8 cellular contexts compared by ENCODE assay signal in the genomic region with DNA sequence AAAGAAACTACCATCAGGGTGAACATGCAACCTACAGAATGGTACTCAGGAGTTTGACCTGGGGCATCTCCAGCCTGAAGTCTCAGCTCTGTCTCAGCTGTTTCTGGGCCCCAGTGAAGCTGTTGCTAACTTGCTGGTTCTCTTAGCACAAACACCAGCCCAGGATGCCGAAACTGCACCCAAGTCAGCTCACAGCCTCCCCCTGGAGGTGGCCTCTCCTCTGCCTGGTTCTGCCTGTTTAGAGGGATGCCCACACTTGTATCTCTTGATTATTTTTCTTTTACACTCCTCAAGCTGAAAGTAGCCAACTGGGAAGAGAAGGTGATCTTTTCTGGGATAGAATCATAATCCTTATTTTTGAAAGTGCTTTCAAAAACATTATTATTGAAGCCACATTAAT.
DNase-seq lines count a peak whose midpoint lies in the region; ATAC-seq, FAIRE-seq and TF ChIP-seq lines count a peak whose summit lies in the region.

No MANE protein-coding gene starts in this region.

- no peaks in the 10 kb centered on the region for H3K27me3 ChIP-seq in PC-3 (ENCODE audit: low read length)

- no peak for TF ChIP-seq POLR2A in GM12891 (IDR thresholded peaks at IDR 0.05; ENCODE audit: low read depth, low read length)

- H3K4me3 ChIP-seq in PC-3 (ENCODE audit: low read length), result no peak overlapping the region

- H2AFZ ChIP-seq in PC-3 (ENCODE audit: low read length), result no peak overlapping the region

- BruUV-seq in PC-3 (replicated peaks; lab: Mats Ljungman, UMichigan), result no TSS peak

- no peak overlapping the region for H3K4me2 ChIP-seq in PC-3 (ENCODE audit: low read length)

- H3K36me3 ChIP-seq in PC-3 (ENCODE audit: low read depth, low read length), result no peaks in the 10 kb centered on the region; the same call in 1 of the 2 replicates

- POLR2A ChIA-PET in PC-3 (lab: Charles Lee; ENCODE audit: unreplicated experiment), result no interaction called here

- CTCF ChIA-PET in PC-3 (lab: Charles Lee), result no interaction called here

- ATAC-seq in PC-3, result peak; percentile 46
- no peak for ATAC-seq in HG03342 (IDR thresholded peaks at IDR 0.05; ENCODE audit: unreplicated experiment)
- no peak for ATAC-seq in HG03442 (IDR thresholded peaks at IDR 0.05; ENCODE audit: unreplicated experiment)

- H3K27ac ChIP-seq in PC-3 (ENCODE audit: low read length), result no peak overlapping the region

- intact Hi-C loops in PC-3 (cut with micrococcal nuclease), result no loop called here

- no peaks in the 10 kb centered on the region for H3K79me2 ChIP-seq in PC-3 (ENCODE audit: low read length)

- no peaks in the 10 kb centered on the region for H4K20me1 ChIP-seq in PC-3 (ENCODE audit: low read length)

- H3K9me3 ChIP-seq in PC-3 (ENCODE audit: low read length), result no peaks in the 10 kb centered on the region

- H3K4me1 ChIP-seq in PC-3 (ENCODE audit: insufficient read depth, low read length), result no peaks in the 10 kb centered on the region

- DNase-seq in GM12891 (ENCODE audit: insufficient read length, low spot score), result peak; percentile 2
- DNase-seq in PC-3, result peak; percentile 36
- peak; percentile 59 for DNase-seq in dermis blood vessel endothelial cell
- peak; percentile 1 for DNase-seq in stimulated activated CD4-positive, alpha-beta T cell treated with anti-CD3 and anti-CD28 coated beads, Interleukin-15, amount 100 ng/mL, for 48 hours (ENCODE audit: low read depth in 2 of 2)
- no peak for DNase-seq in glomerular visceral epithelial cell (ENCODE audit: extremely low spot score)
- no peak for DNase-seq in COR-L47 (lab: John Stamatoyannopoulos, UW)

- no peaks in the 10 kb centered on the region for H3K9me2 ChIP-seq in PC-3 (replicated peaks; ENCODE audit: low read length)

- no peaks in the 10 kb centered on the region for H3F3A ChIP-seq in PC-3 (ENCODE audit: low read length, unreplicated experiment)

- peak; percentile 50 for TF ChIP-seq CTCF in PC-3 (conservative IDR thresholded peaks at IDR 0.05; ENCODE audit: low read depth, low read length)

- no peak for FAIRE-seq in GM12891 (lab: Jason Lieb, UNC)

- no peak overlapping the region for H3K9ac ChIP-seq in PC-3 (ENCODE audit: low read length)

TF ChIP-seq in GM12891, 5 proteins besides CTCF, POLR2A, EP300 and RAD21:
- no peak for TF ChIP-seq POLR2AphosphoS5 (IDR thresholded peaks at IDR 0.05; ENCODE audit: low read depth, low read length)
- TF ChIP-seq TAF1 (IDR thresholded peaks at IDR 0.05; ENCODE audit: low read depth, low read length), result no peak
- no peak for TF ChIP-seq PAX5 (IDR thresholded peaks at IDR 0.05; ENCODE audit: insufficient read depth, low read length, severe bottlenecking)
- no peak for TF ChIP-seq SPI1 (IDR thresholded peaks at IDR 0.05; ENCODE audit: low read depth, low read length)
- no peak for TF ChIP-seq POU2F2 (IDR thresholded peaks at IDR 0.05; ENCODE audit: low read depth, low read length)

Comparison
In these comparisons a context has a peak if more than half of its experiments do, and no peak if none do; other contexts are left out.
1. DNase-seq: peak in GM12891 (single experiment), PC-3 (single experiment), dermis blood vessel endothelial cell (single experiment) and stimulated activated CD4-positive, alpha-beta T cell treated with anti-CD3 and anti-CD28 coated beads, Interleukin-15, amount 100 ng/mL, for 48 hours (2 of 2); none in glomerular visceral epithelial cell (single experiment) and COR-L47 (single experiment).